Comparison of ENCODE assay signal across 13 cellular contexts in the genomic region with DNA sequence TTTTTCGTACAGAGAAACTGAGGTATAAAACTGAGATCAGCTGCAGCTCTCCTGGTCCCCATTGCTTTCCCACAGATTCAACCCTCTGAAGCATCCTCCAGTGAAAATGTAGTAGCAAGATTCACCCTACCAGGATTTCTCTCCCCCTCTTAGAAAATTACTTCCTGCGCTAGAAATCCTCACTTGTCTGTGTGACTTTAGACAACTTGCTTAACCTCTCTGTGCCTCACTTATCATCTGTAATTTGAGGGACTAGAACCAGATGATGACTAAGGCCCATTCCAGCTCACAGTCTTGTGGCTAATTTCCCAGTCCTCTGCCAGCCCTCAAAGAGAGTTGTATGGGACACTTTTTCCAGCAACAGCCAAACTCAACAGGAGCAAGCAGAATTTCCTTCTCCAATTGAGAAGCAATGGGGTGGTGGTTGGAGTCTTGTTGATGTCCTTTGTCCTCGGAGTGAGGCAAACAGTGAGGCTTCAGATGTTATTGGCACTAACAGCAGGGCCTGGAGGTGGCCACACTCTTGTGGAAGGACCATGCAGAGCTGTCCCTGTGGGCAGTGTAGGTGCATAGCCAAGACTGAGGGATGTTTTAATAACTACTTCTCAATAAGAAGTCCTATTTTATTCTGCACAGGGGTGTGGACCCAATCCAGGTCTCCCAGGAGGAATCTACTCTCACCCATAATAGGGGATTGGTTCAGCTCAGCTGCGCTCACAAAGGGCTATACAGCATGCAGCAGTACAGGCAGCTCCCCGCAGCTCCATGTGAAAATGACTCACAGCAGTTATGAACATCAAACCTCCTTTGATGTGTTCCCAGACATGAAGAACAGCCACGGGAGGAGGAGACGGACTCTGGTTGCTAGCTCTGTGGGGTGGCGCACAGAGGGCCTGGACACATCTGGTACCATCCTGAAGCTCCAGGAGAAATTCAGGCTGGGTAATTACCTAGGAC.
DNase-seq lines count a peak whose midpoint lies in the region; ATAC-seq, FAIRE-seq and TF ChIP-seq lines count a peak whose summit lies in the region.
"Had no signal": no experiment of that assay in that cellular context is flagged by ENCODE, and none has a peak within 500 bp of the region (broad histone marks: within the 10 kb centered on the region; RNA-seq: fewer than 3 reads in every experiment).

No MANE protein-coding gene starts in this region.

- no peaks in the 10 kb centered on the region for H3K36me3 Mint-ChIP-seq in effector memory CD8-positive, alpha-beta T cell (ENCODE audit: insufficient read depth)
- no peaks in the 10 kb centered on the region for H3K36me3 Mint-ChIP-seq in progenitor cell of endocrine pancreas (ENCODE audit: insufficient read depth)
- H3K36me3 Mint-ChIP-seq: activated naive CD4-positive, alpha-beta T cell treated with anti-CD3 and anti-CD28 coated beads, Interleukin-2, amount 50 U/mL, for 24 hours had no signal

- H3K9me3 ChIP-seq in mesodermal cell (ENCODE audit: control insufficient read depth, low read length) = no peaks in the 10 kb centered on the region
- no peaks in the 10 kb centered on the region for H3K9me3 ChIP-seq in heart right ventricle

- H3K27me3 Mint-ChIP-seq in effector memory CD8-positive, alpha-beta T cell = no peaks in the 10 kb centered on the region
- peaks cover 11% of the 10 kb centered on the region for H3K27me3 Mint-ChIP-seq in progenitor cell of endocrine pancreas
- H3K27me3 Mint-ChIP-seq: activated naive CD4-positive, alpha-beta T cell treated with anti-CD3 and anti-CD28 coated beads, Interleukin-2, amount 50 U/mL, for 24 hours had no signal

- H3K4me3 ChIP-seq in bronchial epithelial cell (ENCODE audit: low read depth, low read length) (no peak overlapping the region), mesodermal cell (ENCODE audit: extremely low read depth, insufficient read depth, low read length, poor library complexity, severe bottlenecking) (no peak overlapping the region), heart right ventricle (no peak overlapping the region)

- DNase-seq in AG08395 (ENCODE audit: low spot score) (peak; percentile 48), NCI-H2227 (lab: John Stamatoyannopoulos, UW; ENCODE audit: unreplicated experiment) (peak; percentile 48), bronchial epithelial cell (ENCODE audit: low read depth) (peak; percentile 51), progenitor cell of endocrine pancreas (ENCODE audit: low spot score, unreplicated experiment) (no peak), heart right ventricle (no peak)
- DNase-seq in effector memory CD8-positive, alpha-beta T cell = no peak
- DNase-seq: activated CD8-positive, alpha-beta T cell treated with anti-CD3 and anti-CD28 coated beads, Interleukin-2, amount 10 ng/mL, durations not matched to agents 7 days and 5 days; GDM1; NCI-H1930 had no signal

- H3K4me3 Mint-ChIP-seq in effector memory CD8-positive, alpha-beta T cell = no peak overlapping the region
- no peak overlapping the region for H3K4me3 Mint-ChIP-seq in progenitor cell of endocrine pancreas (ENCODE audit: low read depth)
- H3K4me3 Mint-ChIP-seq: activated CD8-positive, alpha-beta T cell treated with anti-CD3 and anti-CD28 coated beads, Interleukin-2, amount 10 ng/mL, durations not matched to agents 7 days and 5 days; activated naive CD4-positive, alpha-beta T cell treated with anti-CD3 and anti-CD28 coated beads, Interleukin-2, amount 50 U/mL, for 24 hours; T-helper 1 cell treated with Interleukin-12 subunit alpha and Interleukin-12 subunit beta and Interleukin-4 antibody, amounts not matched to agents 30 μg/mL and 1 μg/mL, for 36 hours had no signal

- H3K27me3 ChIP-seq in bronchial epithelial cell (ENCODE audit: control insufficient read depth, insufficient read depth, low read length) (no peaks in the 10 kb centered on the region), heart right ventricle (peaks cover 0 to 27% (median 19%) of the 10 kb centered on the region in 7 donors)

- no peak for ATAC-seq in GM18498 (IDR thresholded peaks at IDR 0.05; ENCODE audit: unreplicated experiment)
- no peak for ATAC-seq in effector memory CD8-positive, alpha-beta T cell (replicated peaks)
- no peak for ATAC-seq in heart right ventricle
- ATAC-seq: activated CD8-positive, alpha-beta T cell treated with anti-CD3 and anti-CD28 coated beads, Interleukin-2, amount 10 ng/mL, durations not matched to agents 7 days and 5 days had no signal

- H3K27ac ChIP-seq in mesodermal cell (ENCODE audit: low read depth, low read length, severe bottlenecking) = peak overlapping the region; percentile 33
- no peak overlapping the region for H3K27ac ChIP-seq in heart right ventricle

- WGBS in mesodermal cell (ENCODE audit: insufficient coverage in 2 of 2), 2 experiments = 87 to 90% methylated on average over 6 of the region's 8 CpGs
- WGBS in heart right ventricle, 2 donors = 79 to 84% methylated on average over 8 of the region's 8 CpGs

- H3K4me1 ChIP-seq in mesodermal cell (ENCODE audit: control insufficient read depth, insufficient read depth, low read length, poor library complexity, severe bottlenecking) (peaks cover 5% of the 10 kb centered on the region), heart right ventricle (peaks cover 0 to 12% (median 0%) of the 10 kb centered on the region in 9 donors)

- H3K9me3 Mint-ChIP-seq in effector memory CD8-positive, alpha-beta T cell = no peaks in the 10 kb centered on the region
- H3K9me3 Mint-ChIP-seq in progenitor cell of endocrine pancreas (ENCODE audit: low read depth) = no peaks in the 10 kb centered on the region
- H3K9me3 Mint-ChIP-seq: activated naive CD4-positive, alpha-beta T cell treated with anti-CD3 and anti-CD28 coated beads, Interleukin-2, amount 50 U/mL, for 24 hours; T-helper 1 cell treated with Interleukin-12 subunit alpha and Interleukin-12 subunit beta and Interleukin-4 antibody, amounts not matched to agents 30 μg/mL and 1 μg/mL, for 36 hours had no signal

- intact Hi-C loops in heart right ventricle (cut with DNase I) = loop anchor here in 9 of 10 donors (2.0 to 10.0 kb wide), 9 partner anchors 83 to 466 kb away; partner anchors contain the start of gene SLC7A7 (in 1 of the 9)

- TF ChIP-seq CTCF in bronchial epithelial cell (IDR thresholded peaks at IDR 0.05; ENCODE audit: insufficient read depth, low read length, severe bottlenecking) (no peak), progenitor cell of endocrine pancreas (IDR thresholded peaks at IDR 0.05; ENCODE audit: unreplicated experiment) (no peak), heart right ventricle (IDR thresholded peaks at IDR 0.05) (no peak)

- no peak overlapping the region for H3K27ac Mint-ChIP-seq in effector memory CD8-positive, alpha-beta T cell
- no peak overlapping the region for H3K27ac Mint-ChIP-seq in progenitor cell of endocrine pancreas
- H3K27ac Mint-ChIP-seq: activated CD8-positive, alpha-beta T cell treated with anti-CD3 and anti-CD28 coated beads, Interleukin-2, amount 10 ng/mL, durations not matched to agents 7 days and 5 days; activated naive CD4-positive, alpha-beta T cell treated with anti-CD3 and anti-CD28 coated beads, Interleukin-2, amount 50 U/mL, for 24 hours; T-helper 1 cell treated with Interleukin-12 subunit alpha and Interleukin-12 subunit beta and Interleukin-4 antibody, amounts not matched to agents 30 μg/mL and 1 μg/mL, for 36 hours had no signal

- FAIRE-seq in bronchial epithelial cell (lab: Jason Lieb, UNC) = no peak

- H3K36me3 ChIP-seq in bronchial epithelial cell (ENCODE audit: control insufficient read depth, insufficient read depth, low read length) = no peaks in the 10 kb centered on the region
- H3K36me3 ChIP-seq in mesodermal cell (ENCODE audit: control insufficient read depth, insufficient read depth, low read length) = no peaks in the 10 kb centered on the region
- H3K36me3 ChIP-seq in heart right ventricle = no peaks in the 10 kb centered on the region

- H3K4me1 Mint-ChIP-seq in effector memory CD8-positive, alpha-beta T cell (ENCODE audit: low read depth in 2 of 2) = no peaks in the 10 kb centered on the region
- H3K4me1 Mint-ChIP-seq in progenitor cell of endocrine pancreas (ENCODE audit: low read depth) = peaks cover 12% of the 10 kb centered on the region

Comparison
In these comparisons a context has a peak if more than half of its experiments do, and no peak if none do; other contexts are left out.
1. DNase-seq: peak in AG08395 (single experiment), NCI-H2227 (single experiment) and bronchial epithelial cell (single experiment); none in effector memory CD8-positive, alpha-beta T cell (0 of 3), progenitor cell of endocrine pancreas (single experiment) and heart right ventricle (0 of 2).